In genomic region chr7:135773451-135773850, GRCh38 we compare ENCODE assay signal across 13 cellular contexts. TPM values are rescaled to one million over a fixed set of nuclear protein-coding genes. Genes with fewer than 3 reads are reported as not detected.
DNase-seq lines count a peak whose midpoint lies in the region; ATAC-seq and TF ChIP-seq lines count a peak whose summit lies in the region.
"Had no signal": no experiment of that assay in that cellular context is flagged by ENCODE, and none has a peak within 500 bp of the region (broad histone marks: within the 10 kb centered on the region; RNA-seq: fewer than 3 reads in every experiment).

No MANE protein-coding gene starts in this region.

- H3K18ac ChIP-seq in mesenchymal stem cell (ENCODE audit: low read depth in 1 of 2, low read length in 2 of 2) = peak overlapping the region in 1 of 2 experiments; percentile 44

- H2BK120ac ChIP-seq in mesenchymal stem cell (ENCODE audit: low read depth, low read length) = no peak overlapping the region

- TF ChIP-seq CTCF in sigmoid colon (IDR thresholded peaks at IDR 0.05) = no peak
- no peak for TF ChIP-seq CTCF in activated CD8-positive, alpha-beta T cell treated with anti-CD3 and anti-CD28 coated beads for 36 hours (IDR thresholded peaks at IDR 0.05)
- TF ChIP-seq CTCF in esophagus squamous epithelium (IDR thresholded peaks at IDR 0.05) = no peak

- H3K4me1 ChIP-seq in mesenchymal stem cell (ENCODE audit: control insufficient read depth, insufficient read depth, low read depth, low read length) = no peaks in the 10 kb centered on the region
- peaks cover 0 to 10% (median 0%) of the 10 kb centered on the region in 4 donors for H3K4me1 ChIP-seq in sigmoid colon
- peaks cover 0 to 27% (median 2%) of the 10 kb centered on the region in 3 donors for H3K4me1 ChIP-seq in esophagus squamous epithelium

- no peak for ATAC-seq in GM21360 (IDR thresholded peaks at IDR 0.05; ENCODE audit: unreplicated experiment)
- ATAC-seq in activated CD8-positive, alpha-beta T cell treated with anti-CD3 and anti-CD28 coated beads for 36 hours = no peak

- no peaks in the 10 kb centered on the region for H3K4me1 Mint-ChIP-seq in activated CD8-positive, alpha-beta T cell treated with anti-CD3 and anti-CD28 coated beads for 36 hours (ENCODE audit: low read depth)

- CTCF ChIA-PET in activated CD8-positive, alpha-beta T cell treated with anti-CD3 and anti-CD28 coated beads for 36 hours (lab: Charles Lee) = interaction anchor here (1.0 kb wide), 1 partner anchor 240 kb away, joined by 3 read pairs; no protein-coding TSS in a partner anchor

- H2AFZ ChIP-seq in mesenchymal stem cell (ENCODE audit: low read depth, low read length) = no peak overlapping the region

- no peak overlapping the region for H2BK15ac ChIP-seq in mesenchymal stem cell (ENCODE audit: low read depth, poor library complexity, severe bottlenecking)

- H3K27ac ChIP-seq in mesenchymal stem cell (ENCODE audit: low read length, poor library complexity, severe bottlenecking) (no peak overlapping the region), sigmoid colon (no peak overlapping the region), esophagus squamous epithelium (peak overlapping the region in 1 of 4 donors; percentile 32)
- H3K27ac ChIP-seq: RWPE1 had no signal

- H3K36me3 Mint-ChIP-seq in activated CD8-positive, alpha-beta T cell treated with anti-CD3 and anti-CD28 coated beads for 36 hours (ENCODE audit: low read depth) = no peaks in the 10 kb centered on the region

- TF ChIP-seq EP300 in sigmoid colon (IDR thresholded peaks at IDR 0.05) = no peak

- H3K4ac ChIP-seq in mesenchymal stem cell (ENCODE audit: low read depth in 1 of 2, low read length in 2 of 2) = no peak overlapping the region

- no peak overlapping the region for H3K9ac ChIP-seq in mesenchymal stem cell (ENCODE audit: low read length)
- H3K9ac ChIP-seq: BLaER1 treated with 17β-estradiol and CSF1 and Interleukin-3, amounts not matched to agents 10 nM and 100 nM had no signal

- DNase-seq in DMS53 treated with DMSO at 0.1 percent for 48 hours (lab: John Stamatoyannopoulos, UW; ENCODE audit: unreplicated experiment) (peak; percentile 90), NCI-H146 (lab: John Stamatoyannopoulos, UW) (peak; percentile 98), NCI-H748 treated with DMSO at 0.1 percent for 48 hours (lab: John Stamatoyannopoulos, UW) (peak; percentile 97), mesenchymal stem cell (no peak), sigmoid colon (no peak), esophagus squamous epithelium (lab: John Stamatoyannopoulos, UW) (no peak)
- DNase-seq in activated CD8-positive, alpha-beta T cell treated with anti-CD3 and anti-CD28 coated beads for 36 hours = no peak
- DNase-seq: gastrocnemius medialis; stimulated activated CD4-positive, alpha-beta T cell treated with anti-CD3 and anti-CD28 coated beads, Interleukin-1b, Interleukin-23, amount 100 ng/mL, for 48 hours; stimulated activated naive CD4-positive, alpha-beta T cell treated with Interleukin-2 at 50 U/mL for 16 hours had no signal

- POLR2A ChIA-PET in activated CD8-positive, alpha-beta T cell treated with anti-CD3 and anti-CD28 coated beads for 36 hours (lab: Charles Lee) = no interaction called here

- H3K9me3 Mint-ChIP-seq in activated CD8-positive, alpha-beta T cell treated with anti-CD3 and anti-CD28 coated beads for 36 hours = peaks cover 1% of the 10 kb centered on the region

- H3K4me2 ChIP-seq in mesenchymal stem cell (ENCODE audit: low read length, poor library complexity, severe bottlenecking) = no peak overlapping the region

- H3K27me3 Mint-ChIP-seq in activated CD8-positive, alpha-beta T cell treated with anti-CD3 and anti-CD28 coated beads for 36 hours = peaks cover 7% of the 10 kb centered on the region

- no peak overlapping the region for H3K27ac Mint-ChIP-seq in activated CD8-positive, alpha-beta T cell treated with anti-CD3 and anti-CD28 coated beads for 36 hours

- H3K79me1 ChIP-seq in mesenchymal stem cell (replicated peaks; ENCODE audit: low read length, poor library complexity, severe bottlenecking) = no peaks in the 10 kb centered on the region

- H3K23ac ChIP-seq in mesenchymal stem cell (ENCODE audit: low read length in 2 of 2) = no peak overlapping the region

- no peak overlapping the region for H3K14ac ChIP-seq in mesenchymal stem cell (ENCODE audit: low read length in 2 of 2)

- H3K36me3 ChIP-seq in mesenchymal stem cell (ENCODE audit: control insufficient read depth in 1 of 2, insufficient read depth in 2 of 2, low read depth in 1 of 2, low read length in 2 of 2) (no peaks in the 10 kb centered on the region), sigmoid colon (no peaks in the 10 kb centered on the region), esophagus squamous epithelium (no peaks in the 10 kb centered on the region)
- H3K36me3 ChIP-seq: BLaER1 treated with 17β-estradiol and CSF1 and Interleukin-3, amounts not matched to agents 10 nM and 100 nM; gastrocnemius medialis had no signal

- no peak for TF ChIP-seq POLR2A in sigmoid colon (IDR thresholded peaks at IDR 0.05)
- TF ChIP-seq POLR2A in esophagus squamous epithelium (IDR thresholded peaks at IDR 0.05) = no peak

- intact Hi-C loops in sigmoid colon (cut with DNase I) = no loop called here
- intact Hi-C loops in activated CD8-positive, alpha-beta T cell treated with anti-CD3 and anti-CD28 coated beads for 36 hours (cut with micrococcal nuclease) = no loop called here
- intact Hi-C loops in esophagus squamous epithelium (cut with DNase I) = no loop called here

- WGBS in mesenchymal stem cell = 86% methylated on average over 3 of the region's 5 CpGs
- 16 to 54% methylated on average over 5 of the region's 5 CpGs for WGBS in sigmoid colon, 2 donors
- WGBS in esophagus squamous epithelium, 2 donors = 61 to 74% methylated on average over 5 of the region's 5 CpGs

- H4K91ac ChIP-seq in mesenchymal stem cell (ENCODE audit: low read length) = no peak overlapping the region

- H4K8ac ChIP-seq in mesenchymal stem cell (ENCODE audit: low read length) = peak overlapping the region; percentile 29

- H3K9me3 ChIP-seq in mesenchymal stem cell (ENCODE audit: control insufficient read depth, low read length) = peaks cover 9% of the 10 kb centered on the region
- peaks cover 0 to 5% (median 2%) of the 10 kb centered on the region in 4 donors for H3K9me3 ChIP-seq in sigmoid colon
- peaks cover 0 to 10% (median 5%) of the 10 kb centered on the region in 3 donors for H3K9me3 ChIP-seq in esophagus squamous epithelium

- no peak overlapping the region for H3K4me3 Mint-ChIP-seq in activated CD8-positive, alpha-beta T cell treated with anti-CD3 and anti-CD28 coated beads for 36 hours

- H2AK5ac ChIP-seq in mesenchymal stem cell (ENCODE audit: low read length, severe bottlenecking) = no peak overlapping the region

- H2BK5ac ChIP-seq in mesenchymal stem cell (ENCODE audit: low read depth, low read length, poor library complexity, severe bottlenecking) = no peak overlapping the region

- H3K4me3 ChIP-seq in mesenchymal stem cell (ENCODE audit: insufficient read depth in 1 of 2, low read depth in 1 of 2, low read length in 2 of 2) (no peak overlapping the region), sigmoid colon (no peak overlapping the region), esophagus squamous epithelium (no peak overlapping the region)
- H3K4me3 ChIP-seq: BLaER1 treated with 17β-estradiol and CSF1 and Interleukin-3, amounts not matched to agents 10 nM and 100 nM; gastrocnemius medialis had no signal

- H2BK12ac ChIP-seq in mesenchymal stem cell (ENCODE audit: low read length in 2 of 2) = peak overlapping the region; percentile 21 to 30

- peaks cover 0 to 2% of the 10 kb centered on the region in 2 experiments for H3K27me3 ChIP-seq in mesenchymal stem cell (ENCODE audit: control insufficient read depth in 1 of 2, insufficient read depth in 1 of 2, low read length in 2 of 2)
- no peaks in the 10 kb centered on the region for H3K27me3 ChIP-seq in sigmoid colon
- peaks cover 0 to 1% (median 0%) of the 10 kb centered on the region in 4 donors for H3K27me3 ChIP-seq in esophagus squamous epithelium
- H3K27me3 ChIP-seq: BLaER1 treated with 17β-estradiol and CSF1 and Interleukin-3, amounts not matched to agents 10 nM and 100 nM; gastrocnemius medialis had no signal

RNA-seq across cellular contexts. Expression of gene FAM180A, which starts 24.8 kb away (rescaled TPM):
- polyA plus RNA-seq in mesenchymal stem cell (2013, experiment 1 of 2) = not detected
- not detected for polyA plus RNA-seq in mesenchymal stem cell (2013, experiment 2 of 2)
- total RNA-seq in sigmoid colon (1 to 10 TPM in 3 of 4 donors, under 1 TPM in 1; 0.95 to 8.9 (median 6.1) TPM), esophagus squamous epithelium (1 to 10 TPM in 1 of 4 donors, under 1 TPM in 3; 0.38 to 5.0 (median 0.60) TPM)
- 1 to 10 TPM in 1 of 3 donors, under 1 TPM in 1, not detected in 1; 0.60 to 1.8 TPM for polyA plus RNA-seq in sigmoid colon
- total RNA-seq in activated CD8-positive, alpha-beta T cell treated with anti-CD3 and anti-CD28 coated beads for 36 hours = not detected

RNA-seq across cellular contexts. Expression of gene SLC13A4, which starts 45.5 kb away (rescaled TPM):
- polyA plus RNA-seq in mesenchymal stem cell (2013, experiment 1 of 2) = not detected
- 0.05 TPM for polyA plus RNA-seq in mesenchymal stem cell (2013, experiment 2 of 2)
- total RNA-seq in sigmoid colon (under 1 TPM in 1 of 4 donors, not detected in 3; 0.28 TPM), esophagus squamous epithelium (1 to 10 TPM in 3 of 4 donors, under 1 TPM in 1; under 0.01 to 1.9 (median 1.5) TPM)
- polyA plus RNA-seq in sigmoid colon = under 1 TPM in 2 of 3 donors, not detected in 1; 0.12 to 0.60 TPM
- total RNA-seq in activated CD8-positive, alpha-beta T cell treated with anti-CD3 and anti-CD28 coated beads for 36 hours = not detected
- total RNA-seq: gastrocnemius medialis had no signal

Comparison
In these comparisons a context has a peak if more than half of its experiments do, and no peak if none do; other contexts are left out.
1. DNase-seq: peak in DMS53 treated with DMSO at 0.1 percent for 48 hours (single experiment), NCI-H146 (single experiment) and NCI-H748 treated with DMSO at 0.1 percent for 48 hours (single experiment); none in mesenchymal stem cell (single experiment), sigmoid colon (single experiment), activated CD8-positive, alpha-beta T cell treated with anti-CD3 and anti-CD28 coated beads for 36 hours (single experiment) and esophagus squamous epithelium (single experiment).